Comparison of ENCODE assay signal across 9 cellular contexts in the genomic region with DNA sequence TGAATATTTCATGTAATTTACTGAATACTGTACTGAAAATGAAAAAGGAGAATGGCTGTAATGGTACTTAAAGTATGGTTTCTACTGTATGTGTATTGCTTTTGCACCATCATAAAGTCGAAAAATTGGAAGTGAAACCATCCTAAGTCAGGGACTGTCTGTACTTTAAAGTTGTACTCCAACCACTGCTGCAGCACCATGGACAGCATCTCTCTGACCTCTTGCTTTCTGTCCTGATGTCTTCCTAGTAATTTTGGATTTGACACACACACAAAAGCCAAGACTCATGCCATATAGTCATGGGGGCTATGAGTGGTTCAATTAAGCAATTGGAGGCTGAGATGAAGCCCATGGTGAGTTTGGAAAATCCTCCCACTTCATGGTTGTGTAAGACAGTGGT.
DNase-seq lines count a peak whose midpoint lies in the region; ATAC-seq and TF ChIP-seq lines count a peak whose summit lies in the region.
"Had no signal": no experiment of that assay in that cellular context is flagged by ENCODE, and none has a peak within 500 bp of the region (broad histone marks: within the 10 kb centered on the region; RNA-seq: fewer than 3 reads in every experiment).

No MANE protein-coding gene starts in this region.

- ATAC-seq in GM21515 (IDR thresholded peaks at IDR 0.05; ENCODE audit: unreplicated experiment) = peak; percentile 64
- peak; percentile 35 for ATAC-seq in foreskin keratinocyte
- ATAC-seq in GM18520 (IDR thresholded peaks at IDR 0.05; ENCODE audit: unreplicated experiment) = no peak
- ATAC-seq in GM21447 (IDR thresholded peaks at IDR 0.05; ENCODE audit: unreplicated experiment) = no peak

- DNase-seq in ACHN (peak; percentile 56), RPMI7951 (ENCODE audit: low read depth) (peak; percentile 45), foreskin keratinocyte (peak in 1 of 2 donors; percentile 26), cortex of kidney (lab: John Stamatoyannopoulos, UW) (no peak), Ammon's horn (ENCODE audit: low spot score) (no peak)

- H3K27ac ChIP-seq in foreskin keratinocyte = no peak overlapping the region
- H3K27ac ChIP-seq: pancreas had no signal

- no peaks in the 10 kb centered on the region for H3K27me3 ChIP-seq in foreskin keratinocyte
- H3K27me3 ChIP-seq: pancreas had no signal

- TF ChIP-seq CTCF in foreskin keratinocyte (conservative IDR thresholded peaks at IDR 0.05) = no peak

- no peaks in the 10 kb centered on the region for H3K4me1 ChIP-seq in foreskin keratinocyte
- H3K4me1 ChIP-seq: pancreas had no signal

- in situ Hi-C loops in ACHN (cut with HindIII; ENCODE audit: low pct_ligation_motif_present, low pct_unique_long_range_greater_than_20kb, low sequenced_read_pairs) = no loop called here

Comparison
In these comparisons a context has a peak if more than half of its experiments do, and no peak if none do; other contexts are left out.
1. DNase-seq: peak in ACHN (single experiment) and RPMI7951 (single experiment); none in cortex of kidney (single experiment) and Ammon's horn (single experiment).
2. ATAC-seq: peak in GM21515 (single experiment) and foreskin keratinocyte (single experiment); none in GM18520 (single experiment) and GM21447 (single experiment).